ENCODE assay signal across 28 cellular contexts in the genomic region with DNA sequence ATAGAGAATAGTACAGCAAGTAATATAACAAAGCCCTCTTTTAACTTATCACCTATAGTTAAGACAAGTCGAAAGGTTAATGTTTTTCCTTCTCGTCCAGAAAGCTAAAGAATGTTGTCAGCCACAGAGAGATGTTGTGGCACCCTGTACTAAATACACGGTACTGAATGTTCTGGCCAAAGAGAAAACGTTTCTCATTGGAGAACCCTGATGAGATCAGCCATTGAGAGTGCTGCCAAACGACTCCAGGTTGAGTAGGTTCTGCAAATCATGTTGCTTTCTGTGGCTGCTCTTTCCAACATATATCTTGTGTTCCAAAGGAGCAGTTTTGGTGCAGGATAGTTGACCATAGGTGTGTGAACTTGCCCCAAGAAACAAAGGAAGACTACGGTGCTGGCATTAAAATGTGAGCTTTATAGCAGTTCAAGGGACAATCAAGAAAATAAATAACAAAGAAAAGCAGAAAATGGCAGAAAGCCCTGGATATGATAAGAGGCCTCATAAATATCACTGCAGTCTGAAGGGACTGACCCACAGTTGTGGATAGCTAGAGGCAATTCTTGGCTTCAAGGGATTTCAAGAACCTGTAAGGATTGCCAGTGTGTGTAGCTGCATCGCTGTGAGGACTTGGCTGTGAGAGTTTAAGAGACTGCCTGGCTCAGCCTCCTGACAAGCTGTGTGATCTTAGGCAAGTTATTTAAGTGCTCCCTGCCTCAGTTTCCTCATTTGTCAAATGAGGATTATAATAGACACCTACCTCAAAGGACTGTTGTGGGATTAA.
A peak's percentile ranks its signal among the peaks of the same experiment; 100 is the strongest.
DNase-seq lines count a peak whose midpoint lies in the region; ATAC-seq and TF ChIP-seq lines count a peak whose summit lies in the region.
"Had no signal": no experiment of that assay in that cellular context is flagged by ENCODE, and none has a peak within 500 bp of the region (broad histone marks: within the 10 kb centered on the region; RNA-seq: fewer than 3 reads in every experiment).

No MANE protein-coding gene starts in this region.

- no peak for TF ChIP-seq POLR2A in gastroesophageal sphincter (IDR thresholded peaks at IDR 0.05)

- no peak overlapping the region for H4K8ac ChIP-seq in mesendoderm (ENCODE audit: low read depth, low read length)

- no peak overlapping the region for H3K56ac ChIP-seq in mesendoderm (ENCODE audit: low read length)

- H3K9ac ChIP-seq in mesendoderm (ENCODE audit: low read length) = no peak overlapping the region

- intact Hi-C loops in left ventricle myocardium superior (cut with micrococcal nuclease) = no loop called here
- intact Hi-C loops in left ventricle myocardium inferior (cut with micrococcal nuclease) = no loop called here
- intact Hi-C loops in sciatic nerve (cut with DNase I) = no loop called here
- intact Hi-C loops in activated T-helper 2 cell treated with anti-CD3 and anti-CD28 coated beads, Interferon-gamma antibody, Interleukin-2, Interleukin-4, amounts not matched to agents 10 μg/mL and 5 μg/mL and 100 μg/mL, durations not matched to agents 14 hours and 24 hours and 36 hours (cut with micrococcal nuclease) = no loop called here

- H3K4me3 ChIP-seq in left ventricle myocardium inferior (no peak overlapping the region), gastroesophageal sphincter (no peak overlapping the region), mesendoderm (ENCODE audit: low read length) (no peak overlapping the region)
- H3K4me3 ChIP-seq: heart right ventricle, PC-9, spleen had no signal

- H3K9me3 ChIP-seq in left ventricle myocardium inferior (replicated peaks) (no peaks in the 10 kb centered on the region), gastroesophageal sphincter (no peaks in the 10 kb centered on the region)
- H3K9me3 ChIP-seq: heart right ventricle, spleen had no signal

- H3K4ac ChIP-seq in mesendoderm (ENCODE audit: low read depth, low read length) = no peak overlapping the region

- no peaks in the 10 kb centered on the region for H3K36me3 Mint-ChIP-seq in activated T-helper 2 cell treated with anti-CD3 and anti-CD28 coated beads, Interferon-gamma antibody, Interleukin-2, Interleukin-4, amounts not matched to agents 10 μg/mL and 5 μg/mL and 100 μg/mL, durations not matched to agents 14 hours and 24 hours and 36 hours (ENCODE audit: low read depth)
- H3K36me3 Mint-ChIP-seq: memory B cell had no signal

- H3K79me1 ChIP-seq in mesendoderm (ENCODE audit: low read length) = no peaks in the 10 kb centered on the region

- no peak overlapping the region for H3K4me2 ChIP-seq in mesendoderm (ENCODE audit: low read length)
- H3K4me2 ChIP-seq: PC-9 had no signal

- H3K27me3 Mint-ChIP-seq in activated T-helper 2 cell treated with anti-CD3 and anti-CD28 coated beads, Interferon-gamma antibody, Interleukin-2, Interleukin-4, amounts not matched to agents 10 μg/mL and 5 μg/mL and 100 μg/mL, durations not matched to agents 14 hours and 24 hours and 36 hours (ENCODE audit: low read depth) = peaks cover 13% of the 10 kb centered on the region

- H2AK5ac ChIP-seq in mesendoderm (ENCODE audit: low read length) = no peak overlapping the region

- H3K27ac ChIP-seq in left ventricle myocardium inferior (replicated peaks) (no peak overlapping the region), gastroesophageal sphincter (peak overlapping the region; percentile 44 to 66 (median 63)), mesendoderm (ENCODE audit: low read depth, low read length) (no peak overlapping the region)
- H3K27ac ChIP-seq: foreskin keratinocyte, heart right ventricle, PC-9, spleen had no signal

- H2BK15ac ChIP-seq in mesendoderm (replicated peaks; ENCODE audit: low read depth) = no peak overlapping the region

- DNase-seq in left ventricle myocardium superior (no peak), left ventricle myocardium inferior (no peak), sciatic nerve (ENCODE audit: low spot score) (no peak), mesendoderm (no peak)
- no peak for DNase-seq in activated T-helper 2 cell treated with anti-CD3 and anti-CD28 coated beads, Interferon-gamma antibody, Interleukin-2, Interleukin-4, amounts not matched to agents 10 μg/mL and 5 μg/mL and 100 μg/mL, durations not matched to agents 14 hours and 24 hours and 36 hours (ENCODE audit: low spot score)
- no peak for DNase-seq in stimulated activated naive CD8-positive, alpha-beta T cell treated with anti-CD3 and anti-CD28 coated beads, Interleukin-15, Interleukin-2, amounts not matched to agents 100 U/mL and 50 U/mL, for 24 hours
- DNase-seq: activated CD8-positive, alpha-beta memory T cell treated with anti-CD3 and anti-CD28 coated beads, Interleukin-2, amount 50 U/mL, for 48 hours; activated CD8-positive, alpha-beta T cell treated with anti-CD3 and anti-CD28 coated beads for 36 hours; activated naive CD4-positive, alpha-beta T cell treated with anti-CD3 and anti-CD28 coated beads, Interleukin-2, amount 50 U/mL, for 16 hours; AML-193; amygdala; CD4-positive, alpha-beta T cell; DMS79 treated with DMSO at 0.1 percent for 48 hours; foreskin keratinocyte; GDM1; heart right ventricle; NCI-H1436 treated with DMSO at 0.1 percent for 48 hours; NCI-H226; NCI-H526 treated with DMSO at 0.1 percent for 48 hours; PC-9; SHP77 treated with DMSO at 0.1 percent for 48 hours; spleen; stimulated activated CD4-positive, alpha-beta T cell treated with anti-CD3 and anti-CD28 coated beads, Interleukin-2, amount 100 ng/mL, for 24 hours had no signal

- H3K4me1 ChIP-seq in left ventricle myocardium inferior (peaks cover 27% of the 10 kb centered on the region), gastroesophageal sphincter (peaks cover 3 to 51% (median 5%) of the 10 kb centered on the region in 3 donors), mesendoderm (ENCODE audit: control insufficient read depth, low read depth, low read length) (no peaks in the 10 kb centered on the region)
- H3K4me1 ChIP-seq: spleen had no signal

- no peak overlapping the region for H3K23ac ChIP-seq in mesendoderm (ENCODE audit: low read length)

- H3K27me3 ChIP-seq in left ventricle myocardium inferior (ENCODE audit: low read depth) (no peaks in the 10 kb centered on the region), gastroesophageal sphincter (no peaks in the 10 kb centered on the region), mesendoderm (ENCODE audit: insufficient read depth, low read length, poor library complexity) (no peaks in the 10 kb centered on the region)
- H3K27me3 ChIP-seq: foreskin keratinocyte, spleen had no signal

- no peak for TF ChIP-seq EP300 in gastroesophageal sphincter (IDR thresholded peaks at IDR 0.05)

- H3K36me3 ChIP-seq in left ventricle myocardium inferior = no peaks in the 10 kb centered on the region
- no peaks in the 10 kb centered on the region for H3K36me3 ChIP-seq in gastroesophageal sphincter
- no peaks in the 10 kb centered on the region for H3K36me3 ChIP-seq in mesendoderm (ENCODE audit: control insufficient read depth, insufficient read depth, low read length)
- H3K36me3 ChIP-seq: heart right ventricle, spleen had no signal

- H2BK120ac ChIP-seq in mesendoderm (ENCODE audit: low read depth, low read length) = no peak overlapping the region

- no peak overlapping the region for H3K18ac ChIP-seq in mesendoderm (ENCODE audit: low read length)

- no peak overlapping the region for H3K27ac Mint-ChIP-seq in activated T-helper 2 cell treated with anti-CD3 and anti-CD28 coated beads, Interferon-gamma antibody, Interleukin-2, Interleukin-4, amounts not matched to agents 10 μg/mL and 5 μg/mL and 100 μg/mL, durations not matched to agents 14 hours and 24 hours and 36 hours
- H3K27ac Mint-ChIP-seq: activated CD8-positive, alpha-beta T cell treated with anti-CD3 and anti-CD28 coated beads for 36 hours; CD4-positive, alpha-beta T cell; memory B cell had no signal

- no peak for TF ChIP-seq CTCF in left ventricle myocardium inferior (IDR thresholded peaks at IDR 0.05; ENCODE audit: borderline replicate concordance)
- TF ChIP-seq CTCF in gastroesophageal sphincter (IDR thresholded peaks at IDR 0.05) = no peak

- no peaks in the 10 kb centered on the region for H3K79me2 ChIP-seq in mesendoderm (ENCODE audit: control insufficient read depth, insufficient read depth, low read length)

- no peak overlapping the region for H2BK5ac ChIP-seq in mesendoderm (ENCODE audit: low read length)

- no peaks in the 10 kb centered on the region for H3K4me1 Mint-ChIP-seq in activated T-helper 2 cell treated with anti-CD3 and anti-CD28 coated beads, Interferon-gamma antibody, Interleukin-2, Interleukin-4, amounts not matched to agents 10 μg/mL and 5 μg/mL and 100 μg/mL, durations not matched to agents 14 hours and 24 hours and 36 hours (ENCODE audit: low read depth)
- H3K4me1 Mint-ChIP-seq: memory B cell, neural crest cell had no signal

- no peaks in the 10 kb centered on the region for H3K9me3 Mint-ChIP-seq in activated T-helper 2 cell treated with anti-CD3 and anti-CD28 coated beads, Interferon-gamma antibody, Interleukin-2, Interleukin-4, amounts not matched to agents 10 μg/mL and 5 μg/mL and 100 μg/mL, durations not matched to agents 14 hours and 24 hours and 36 hours
- H3K9me3 Mint-ChIP-seq: activated CD8-positive, alpha-beta T cell treated with anti-CD3 and anti-CD28 coated beads for 36 hours; CD4-positive, alpha-beta T cell; memory B cell; neural crest cell had no signal

- H3K4me3 Mint-ChIP-seq in activated T-helper 2 cell treated with anti-CD3 and anti-CD28 coated beads, Interferon-gamma antibody, Interleukin-2, Interleukin-4, amounts not matched to agents 10 μg/mL and 5 μg/mL and 100 μg/mL, durations not matched to agents 14 hours and 24 hours and 36 hours (ENCODE audit: low read depth) = no peak overlapping the region
- H3K4me3 Mint-ChIP-seq: activated CD8-positive, alpha-beta T cell treated with anti-CD3 and anti-CD28 coated beads for 36 hours; CD4-positive, alpha-beta T cell; memory B cell; neural crest cell had no signal

- peak; percentile 53 for ATAC-seq in left ventricle myocardium superior
- peak; percentile 70 for ATAC-seq in gastroesophageal sphincter
- peak; percentile 63 for ATAC-seq in sciatic nerve
- no peak for ATAC-seq in GM21737 (IDR thresholded peaks at IDR 0.05; ENCODE audit: unreplicated experiment)
- no peak for ATAC-seq in stimulated activated naive CD8-positive, alpha-beta T cell treated with anti-CD3 and anti-CD28 coated beads, Interleukin-15, Interleukin-2, amounts not matched to agents 100 U/mL and 50 U/mL, for 24 hours
- ATAC-seq: activated CD8-positive, alpha-beta T cell treated with anti-CD3 and anti-CD28 coated beads for 36 hours; esophagus mucosa; foreskin keratinocyte had no signal

- WGBS in gastroesophageal sphincter (ENCODE audit: low coverage in 1 of 2), 2 donors = 73 to 90% methylated on average over 4 to 7 of the region's 7 CpGs
- WGBS in mesendoderm (ENCODE audit: extremely low coverage, insufficient coverage, low lambda C conversion rate) = no CpG with 5 or more reads among the region's 7 CpGs

- no peak overlapping the region for H4K5ac ChIP-seq in mesendoderm (ENCODE audit: low read length)

Comparison
In these comparisons a context has a peak if more than half of its experiments do, and no peak if none do; other contexts are left out.
1. ATAC-seq: peak in left ventricle myocardium superior (single experiment), gastroesophageal sphincter (single experiment) and sciatic nerve (single experiment); none in GM21737 (single experiment) and stimulated activated naive CD8-positive, alpha-beta T cell treated with anti-CD3 and anti-CD28 coated beads, Interleukin-15, Interleukin-2, amounts not matched to agents 100 U/mL and 50 U/mL, for 24 hours (single experiment).
2. H3K27ac ChIP-seq: peak in gastroesophageal sphincter (4 of 4); none in left ventricle myocardium inferior (single experiment) and mesendoderm (single experiment).